In the genomic region with DNA sequence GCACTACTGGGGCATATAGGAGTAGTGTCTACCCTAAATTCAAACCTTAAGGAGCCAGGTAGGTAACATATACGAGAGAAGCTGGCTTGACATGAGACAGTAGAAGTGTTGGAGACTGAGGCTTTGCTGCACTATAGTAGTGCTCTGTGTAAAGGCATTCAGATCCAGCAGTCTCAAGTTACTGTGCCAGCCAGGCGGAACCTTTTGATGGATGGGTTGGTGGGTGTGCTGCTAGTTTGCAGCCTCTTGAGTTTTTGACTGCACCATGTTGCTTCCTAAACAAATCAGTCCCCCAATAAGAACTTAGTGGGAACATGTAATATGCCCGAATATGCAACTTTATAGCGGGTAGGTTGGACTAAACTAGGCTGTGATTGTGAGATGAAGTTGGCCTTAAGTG, we compare ENCODE assay signal across 8 cellular contexts. TPM values are rescaled to one million over a fixed set of nuclear protein-coding genes. Genes with fewer than 3 reads are reported as not detected.
DNase-seq lines count a peak whose midpoint lies in the region; ATAC-seq and TF ChIP-seq lines count a peak whose summit lies in the region.

No MANE protein-coding gene starts in this region.

- H3K27me3 Mint-ChIP-seq in chondrocyte (ENCODE audit: low read depth) (no peaks in the 10 kb centered on the region), natural killer cell (ENCODE audit: low read depth in 2 of 2) (no peaks in the 10 kb centered on the region)

- no peak for TF ChIP-seq CTCF in chondrocyte (IDR thresholded peaks at IDR 0.05)
- TF ChIP-seq CTCF in natural killer cell (IDR thresholded peaks at IDR 0.05): no peak

- H3K4me1 Mint-ChIP-seq in chondrocyte (ENCODE audit: low read depth): peaks cover 60% of the 10 kb centered on the region
- peaks cover 65 to 72% of the 10 kb centered on the region in 2 donors for H3K4me1 Mint-ChIP-seq in natural killer cell

- no peaks in the 10 kb centered on the region for H3K27me3 ChIP-seq in BLaER1 treated with 17β-estradiol and CSF1 and Interleukin-3, amounts not matched to agents 10 nM and 100 nM
- H3K27me3 ChIP-seq in MG63: no peaks in the 10 kb centered on the region

- intact Hi-C loops in natural killer cell (cut with micrococcal nuclease): no loop called here

- H3K27ac Mint-ChIP-seq in chondrocyte (ENCODE audit: unreplicated experiment) (peak overlapping the region; percentile 50), natural killer cell (peak overlapping the region; percentile 84 to 91)

- DNase-seq in MG63: no peak
- no peak for DNase-seq in chondrocyte (ENCODE audit: low spot score)
- DNase-seq in natural killer cell: no peak
- DNase-seq in NCI-H510A treated with DMSO at 0.1 percent for 48 hours (lab: John Stamatoyannopoulos, UW): no peak
- DNase-seq in GM19238 (ENCODE audit: insufficient read length, low spot score): no peak
- no peak for DNase-seq in activated CD4-positive, CD25-positive, alpha-beta regulatory T cell treated with anti-CD3 and anti-CD28 coated beads, Interleukin-2, amount 50 U/mL, for 72 hours
- DNase-seq in COLO668 (lab: John Stamatoyannopoulos, UW; ENCODE audit: unreplicated experiment): no peak

- H3K36me3 ChIP-seq in BLaER1 treated with 17β-estradiol and CSF1 and Interleukin-3, amounts not matched to agents 10 nM and 100 nM: peaks cover 20 to 43% (median 32%) of the 10 kb centered on the region in 11 experiments; a peak in 21 of 22 replicates
- H3K36me3 ChIP-seq in MG63: peaks cover 62% of the 10 kb centered on the region

- H3K9me3 ChIP-seq in BLaER1 treated with 17β-estradiol and CSF1 and Interleukin-3, amounts not matched to agents 10 nM and 100 nM (replicated peaks in 1 of 11): no peaks in the 10 kb centered on the region
- no peaks in the 10 kb centered on the region for H3K9me3 ChIP-seq in MG63

- H3K4me3 Mint-ChIP-seq in chondrocyte (ENCODE audit: unreplicated experiment): peak overlapping the region; percentile 94
- peak overlapping the region; percentile 98 for H3K4me3 Mint-ChIP-seq in natural killer cell

- no peak for ATAC-seq in natural killer cell

- H3K4me3 ChIP-seq in BLaER1 treated with 17β-estradiol and CSF1 and Interleukin-3, amounts not matched to agents 10 nM and 100 nM: peak overlapping the region; percentile 79 to 99 (median 94)
- H3K4me3 ChIP-seq in MG63: peak overlapping the region; percentile 97

- peaks cover 44 to 56% (median 49%) of the 10 kb centered on the region in 10 experiments for H3K4me1 ChIP-seq in BLaER1 treated with 17β-estradiol and CSF1 and Interleukin-3, amounts not matched to agents 10 nM and 100 nM

- H3K4me2 ChIP-seq in BLaER1 treated with 17β-estradiol and CSF1 and Interleukin-3, amounts not matched to agents 10 nM and 100 nM: peak overlapping the region; percentile 95 to 99 (median 97)

- H3K9ac ChIP-seq in BLaER1 treated with 17β-estradiol and CSF1 and Interleukin-3, amounts not matched to agents 10 nM and 100 nM: peak overlapping the region; percentile 95 to 99 (median 97)

- peaks cover 57 to 64% (median 59%) of the 10 kb centered on the region in 11 experiments for H4K20me1 ChIP-seq in BLaER1 treated with 17β-estradiol and CSF1 and Interleukin-3, amounts not matched to agents 10 nM and 100 nM

- peaks cover 2% of the 10 kb centered on the region for H3K36me3 Mint-ChIP-seq in chondrocyte (ENCODE audit: low read depth)
- peaks cover 9% of the 10 kb centered on the region for H3K36me3 Mint-ChIP-seq in natural killer cell

- H3K27ac ChIP-seq in BLaER1 treated with 17β-estradiol and CSF1 and Interleukin-3, amounts not matched to agents 10 nM and 100 nM: peak overlapping the region; percentile 93 to 99 (median 96); a peak in 20 of 22 replicates

- H3K9me3 Mint-ChIP-seq in chondrocyte (ENCODE audit: low read depth) (no peaks in the 10 kb centered on the region), natural killer cell (no peaks in the 10 kb centered on the region)

RNA-seq across cellular contexts. Expression of a gene that starts 1.5 kb away (rescaled TPM):
- total RNA-seq in MG63 (2014; rRNA removed; shearing (Covaris generic); ENCODE audit: low replicate concordance): 1,843 and 1,874 TPM in 2 replicates
- total RNA-seq in chondrocyte (200 to 243 TPM (median 240 TPM) in 3 replicates), natural killer cell (10 to 100 TPM; 49.4 to 62.0 (median 52.6) TPM)

RNA-seq across cellular contexts. Expression of a gene that starts 23.0 kb away (rescaled TPM):
- 0.36 TPM in 1 of 2 replicates, not detected in the other for total RNA-seq in MG63 (2014; rRNA removed; shearing (Covaris generic); ENCODE audit: low replicate concordance)
- total RNA-seq in chondrocyte (2.4 to 2.7 TPM (median 2.4 TPM) in 3 replicates), natural killer cell (1 to 10 TPM; 2.0 to 2.8 (median 2.0) TPM)

RNA-seq across cellular contexts. Expression of a gene that starts 55.7 kb away (rescaled TPM):
- total RNA-seq in MG63 (2014; rRNA removed; shearing (Covaris generic); ENCODE audit: low replicate concordance): 17.1 and 20.3 TPM in 2 replicates
- total RNA-seq in chondrocyte (101 to 110 TPM (median 102 TPM) in 3 replicates), natural killer cell (100 to 1,000 TPM; 124 to 135 (median 125) TPM)
